ENCODE assay signal across 8 cellular contexts in the genomic region with DNA sequence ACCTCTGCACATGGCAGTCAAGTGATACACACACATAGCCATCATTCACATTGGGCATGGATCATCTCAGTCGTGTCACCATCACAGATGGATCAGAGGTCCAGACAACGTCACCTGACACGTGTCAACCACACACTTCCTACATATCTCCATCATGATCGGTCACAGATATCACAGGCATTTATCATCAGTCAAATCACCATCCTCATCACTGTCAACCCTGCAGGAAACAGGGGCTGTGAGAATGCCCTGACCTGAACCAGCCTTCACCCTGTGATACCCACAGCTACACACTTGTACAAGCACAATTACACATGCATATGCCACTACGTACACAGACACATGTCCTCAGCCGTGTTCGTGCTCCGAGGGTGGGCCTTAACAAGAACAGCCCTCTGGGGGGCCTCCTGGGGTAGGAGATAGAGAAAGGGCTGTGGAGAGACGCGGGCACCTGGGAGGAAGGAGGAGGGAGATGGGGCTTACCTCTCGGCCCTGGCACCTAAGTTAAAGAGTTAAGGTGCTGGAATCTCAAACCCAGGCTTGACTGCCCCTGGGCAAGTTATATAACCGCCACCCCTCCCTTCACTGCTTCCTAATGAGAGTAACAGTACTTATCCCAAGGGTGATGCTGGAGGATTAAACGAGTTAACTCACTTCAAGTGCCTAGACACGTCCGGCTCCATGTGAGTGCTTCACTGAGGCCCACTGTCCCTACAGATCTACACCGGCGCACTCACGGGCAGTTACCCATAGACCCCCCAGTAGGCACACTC. TPM values are rescaled to one million over a fixed set of nuclear protein-coding genes. Genes with fewer than 3 reads are reported as not detected.
DNase-seq lines count a peak whose midpoint lies in the region; TF ChIP-seq lines count a peak whose summit lies in the region.

No MANE protein-coding gene starts in this region.

- peak overlapping the region; percentile 97 for H3K27ac Mint-ChIP-seq in HFFc6
- peak overlapping the region; percentile 95 for H3K27ac Mint-ChIP-seq in activated CD4-positive, alpha-beta memory T cell treated with anti-CD3 and anti-CD28 coated beads, Interleukin-2, amount 10 ng/mL, durations not matched to agents 7 days and 5 days

- POLR2A ChIA-PET in activated CD4-positive, alpha-beta memory T cell treated with anti-CD3 and anti-CD28 coated beads, Interleukin-2, amount 10 ng/mL, durations not matched to agents 7 days and 5 days (lab: Charles Lee) = interaction anchor here (0.8 to 6.6 kb wide), 12 partner anchors 14 to 118 kb away, joined by 3 to 41 read pairs (median 5); a partner anchor contains a TSS

- peaks cover 41% of the 10 kb centered on the region for H3K36me3 Mint-ChIP-seq in HFFc6 (ENCODE audit: low read depth)
- peaks cover 11% of the 10 kb centered on the region for H3K36me3 Mint-ChIP-seq in activated CD4-positive, alpha-beta memory T cell treated with anti-CD3 and anti-CD28 coated beads, Interleukin-2, amount 10 ng/mL, durations not matched to agents 7 days and 5 days (ENCODE audit: low read depth)

- CTCF ChIA-PET in activated CD4-positive, alpha-beta memory T cell treated with anti-CD3 and anti-CD28 coated beads, Interleukin-2, amount 10 ng/mL, durations not matched to agents 7 days and 5 days (lab: Charles Lee) = interaction anchor here (1.3 to 2.1 kb wide), 3 partner anchors 74 to 446 kb away, joined by 4 to 7 read pairs (median 4); no protein-coding TSS in a partner anchor

- peaks cover 48% of the 10 kb centered on the region for H3K4me1 Mint-ChIP-seq in HFFc6 (ENCODE audit: low read depth)
- H3K4me1 Mint-ChIP-seq in activated CD4-positive, alpha-beta memory T cell treated with anti-CD3 and anti-CD28 coated beads, Interleukin-2, amount 10 ng/mL, durations not matched to agents 7 days and 5 days = peaks cover 26% of the 10 kb centered on the region

- H3K27ac ChIP-seq in rectal smooth muscle tissue (ENCODE audit: low read depth, low read length) = peak overlapping the region; percentile 98

- DNase-seq in AG10803 (ENCODE audit: low read depth) (peak; percentile 34), HFFc6 (peak; percentile 45), fibroblast of pulmonary artery (ENCODE audit: low read depth) (no peak), activated gamma-delta T cell (lab: John Stamatoyannopoulos, UW) (no peak), D341Med (ENCODE audit: low spot score) (no peak), NCI-H1105 (lab: John Stamatoyannopoulos, UW) (no peak)
- DNase-seq in activated CD4-positive, alpha-beta memory T cell treated with anti-CD3 and anti-CD28 coated beads, Interleukin-2, amount 10 ng/mL, durations not matched to agents 7 days and 5 days = peak; percentile 46

- TF ChIP-seq CTCF in AG10803 (conservative IDR thresholded peaks at IDR 0.05; ENCODE audit: low read length) = no peak
- TF ChIP-seq CTCF in HFFc6 (IDR thresholded peaks at IDR 0.05) = no peak
- no peak for TF ChIP-seq CTCF in fibroblast of pulmonary artery (IDR thresholded peaks at IDR 0.05; ENCODE audit: low read length, missing control alignments)

- H3K4me1 ChIP-seq in rectal smooth muscle tissue (ENCODE audit: control insufficient read depth, insufficient read depth, low read length) = peaks cover 23% of the 10 kb centered on the region

- H3K9ac ChIP-seq in rectal smooth muscle tissue (ENCODE audit: low read length) = peak overlapping the region; percentile 88

- peaks cover 3% of the 10 kb centered on the region for H3K27me3 ChIP-seq in rectal smooth muscle tissue (ENCODE audit: control insufficient read depth, insufficient read depth, low read length)

- peak overlapping the region; percentile 99 for H3K4me3 ChIP-seq in AG10803 (ENCODE audit: low read length)
- peak overlapping the region; percentile 72 for H3K4me3 ChIP-seq in fibroblast of pulmonary artery (replicated peaks; ENCODE audit: low read depth, low read length)
- peak overlapping the region; percentile 86 for H3K4me3 ChIP-seq in rectal smooth muscle tissue (ENCODE audit: low read length)

- peaks cover 5% of the 10 kb centered on the region; the same call in 1 of the 2 replicates for H3K27me3 Mint-ChIP-seq in HFFc6 (ENCODE audit: insufficient read depth)
- no peaks in the 10 kb centered on the region for H3K27me3 Mint-ChIP-seq in activated CD4-positive, alpha-beta memory T cell treated with anti-CD3 and anti-CD28 coated beads, Interleukin-2, amount 10 ng/mL, durations not matched to agents 7 days and 5 days

- no peaks in the 10 kb centered on the region for H3K9me3 Mint-ChIP-seq in HFFc6
- H3K9me3 Mint-ChIP-seq in activated CD4-positive, alpha-beta memory T cell treated with anti-CD3 and anti-CD28 coated beads, Interleukin-2, amount 10 ng/mL, durations not matched to agents 7 days and 5 days = no peaks in the 10 kb centered on the region

- H3K4me3 Mint-ChIP-seq in HFFc6 = peak overlapping the region; percentile 100
- H3K4me3 Mint-ChIP-seq in activated CD4-positive, alpha-beta memory T cell treated with anti-CD3 and anti-CD28 coated beads, Interleukin-2, amount 10 ng/mL, durations not matched to agents 7 days and 5 days = peak overlapping the region; percentile 100

- H3K36me3 ChIP-seq in rectal smooth muscle tissue (ENCODE audit: control insufficient read depth, insufficient read depth, low read length) = peaks cover 8% of the 10 kb centered on the region

RNA-seq across cellular contexts. Expression of a gene that starts 1.1 kb away (rescaled TPM):
- 100 to 1,000 TPM in 1 of 6 experiments, 10 to 100 TPM in 5; 89.8 to 113 (median 98.9) TPM for total RNA-seq in HFFc6 (2021; fragmentation: NEBNext Ultra II Directional; extraction: Animal tissue kit (Norgen Biotek cat#: 25700))
- 10 to 100 TPM; 37.9 to 40.0 TPM for total RNA-seq in activated CD4-positive, alpha-beta memory T cell treated with anti-CD3 and anti-CD28 coated beads, Interleukin-2, amount 10 ng/mL, durations not matched to agents 7 days and 5 days

RNA-seq across cellular contexts. Expression of a gene that starts 12.9 kb away (rescaled TPM):
- not detected for total RNA-seq in HFFc6 (2021; fragmentation: NEBNext Ultra II Directional; extraction: Animal tissue kit (Norgen Biotek cat#: 25700))
- under 1 TPM in 1 of 2 experiments, not detected in 1; 0.20 TPM for total RNA-seq in activated CD4-positive, alpha-beta memory T cell treated with anti-CD3 and anti-CD28 coated beads, Interleukin-2, amount 10 ng/mL, durations not matched to agents 7 days and 5 days

RNA-seq across cellular contexts. Expression of a gene that starts 23.4 kb away (rescaled TPM):
- 10 to 100 TPM; 17.6 to 21.8 (median 19.8) TPM for total RNA-seq in HFFc6 (2021; fragmentation: NEBNext Ultra II Directional; extraction: Animal tissue kit (Norgen Biotek cat#: 25700))
- 10 to 100 TPM; 10.7 to 14.8 TPM for total RNA-seq in activated CD4-positive, alpha-beta memory T cell treated with anti-CD3 and anti-CD28 coated beads, Interleukin-2, amount 10 ng/mL, durations not matched to agents 7 days and 5 days

RNA-seq across cellular contexts. Expression of a gene that starts 30.7 kb away (rescaled TPM):
- total RNA-seq in HFFc6 (2021; fragmentation: NEBNext Ultra II Directional; extraction: Animal tissue kit (Norgen Biotek cat#: 25700)) = 10 to 100 TPM; 36.3 to 49.7 (median 40.0) TPM
- 100 to 1,000 TPM; 236 to 241 TPM for total RNA-seq in activated CD4-positive, alpha-beta memory T cell treated with anti-CD3 and anti-CD28 coated beads, Interleukin-2, amount 10 ng/mL, durations not matched to agents 7 days and 5 days

RNA-seq across cellular contexts. Expression of a gene that starts 31.9 kb away (rescaled TPM):
- total RNA-seq in HFFc6 (2021; fragmentation: NEBNext Ultra II Directional; extraction: Animal tissue kit (Norgen Biotek cat#: 25700)) = not detected
- total RNA-seq in activated CD4-positive, alpha-beta memory T cell treated with anti-CD3 and anti-CD28 coated beads, Interleukin-2, amount 10 ng/mL, durations not matched to agents 7 days and 5 days = 10 to 100 TPM; 17.5 to 18.1 TPM

Comparison
In these comparisons a context has a peak if more than half of its experiments do, and no peak if none do; other contexts are left out.
1. DNase-seq: peak in AG10803 (single experiment), HFFc6 (single experiment) and activated CD4-positive, alpha-beta memory T cell treated with anti-CD3 and anti-CD28 coated beads, Interleukin-2, amount 10 ng/mL, durations not matched to agents 7 days and 5 days (single experiment); none in fibroblast of pulmonary artery (single experiment), activated gamma-delta T cell (single experiment), D341Med (single experiment) and NCI-H1105 (single experiment).
2. Peak in every context shown above with its lines, with median percentiles within 50 percentile points of each other: H3K4me3 ChIP-seq.